ENCODE assay signal across 27 cellular contexts in the genomic region with DNA sequence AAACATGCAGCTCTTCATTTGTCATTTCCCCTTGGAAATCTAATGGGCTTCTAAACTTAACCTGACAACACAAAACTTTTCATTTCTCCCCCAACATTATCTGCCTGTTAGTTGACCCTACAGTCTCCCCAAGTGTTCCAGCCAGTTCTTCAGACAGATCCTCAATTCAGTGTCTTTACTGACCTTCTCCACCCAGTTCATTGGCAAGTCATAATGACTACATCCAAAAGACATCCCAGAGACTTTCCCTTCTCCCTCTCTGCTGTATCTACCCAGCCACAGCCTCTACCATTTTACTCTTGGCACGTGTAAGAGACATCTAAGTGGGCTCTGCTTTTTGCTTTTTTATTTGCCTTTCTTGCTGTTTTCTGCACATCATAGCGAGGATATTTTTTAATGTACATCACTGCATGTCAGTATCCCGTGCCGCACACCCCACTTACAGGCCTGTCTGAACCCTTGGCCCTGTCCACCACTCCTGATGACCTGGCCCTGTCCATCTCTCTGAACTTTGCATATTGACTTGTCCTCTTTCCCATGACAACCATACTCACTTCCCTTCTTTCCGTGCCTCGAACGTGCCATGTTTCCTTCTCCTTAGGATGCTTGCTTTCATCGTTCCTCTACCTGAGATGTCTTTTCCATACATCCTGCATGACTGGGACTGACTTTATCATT.
"Had no signal": no experiment of that assay in that cellular context is flagged by ENCODE, and none has a peak within 500 bp of the region (broad histone marks: within the 10 kb centered on the region; RNA-seq: fewer than 3 reads in every experiment).

No MANE protein-coding gene starts in this region.

- DNase-seq: activated B cell treated with CpG ODN at 0.5 μM for 24 hours; activated CD4-positive, alpha-beta T cell treated with anti-CD3 and anti-CD28 coated beads for 36 hours; activated CD4-positive, alpha-beta T cell treated with anti-CD3 and anti-CD28 coated beads, Interleukin-2, amount 50 U/mL, for 4 hours; activated CD8-positive, alpha-beta memory T cell treated with anti-CD3 and anti-CD28 coated beads for 24 hours; activated CD8-positive, alpha-beta memory T cell treated with anti-CD3 and anti-CD28 coated beads, Interleukin-2, amount 50 U/mL, for 4 hours; activated effector memory CD4-positive, alpha-beta T cell treated with Interleukin-2 at 50 U/mL for 16 hours; activated naive CD4-positive, alpha-beta T cell treated with anti-CD3 and anti-CD28 coated beads for 36 hours; activated naive CD8-positive, alpha-beta T cell treated with anti-CD3 and anti-CD28 coated beads, Interleukin-2, amount 10 ng/mL, durations not matched to agents 7 days and 5 days; activated T-cell treated with anti-CD3 and anti-CD28 coated beads, Interleukin-2, amount 50 U/mL, for 24 hours; amygdala; effector CD4-positive, alpha-beta T cell; head of caudate nucleus; islet precursor cell; left cardiac atrium; lower lobe of right lung; naive thymus-derived CD4-positive, alpha-beta T cell; posterior cingulate gyrus; sigmoid colon; stimulated activated CD4-positive, alpha-beta T cell treated with anti-CD3 and anti-CD28 coated beads, Interleukin-2, amount 100 ng/mL, for 48 hours; stimulated activated CD8-positive, alpha-beta memory T cell treated with anti-CD3 and anti-CD28 coated beads, Interleukin-4, amount 100 ng/mL, for 48 hours; stimulated activated naive B cell treated with anti-CD40 and anti-IgM and Interleukin-4, amounts not matched to agents 10 μg/mL and 1 μg/mL and 100 μg/mL, for 72 hours; T-helper 9 cell; testis; trophoblast cell; uterus had no signal

- H3K4me1 ChIP-seq: gastroesophageal sphincter, lower lobe of right lung, sigmoid colon, testis, uterus had no signal

- H3K4me3 ChIP-seq: gastroesophageal sphincter, lower lobe of right lung, sigmoid colon, testis, uterus had no signal

- H3K27ac ChIP-seq: gastroesophageal sphincter, lower lobe of right lung, sigmoid colon, testis, uterus had no signal

- H3K36me3 ChIP-seq: gastroesophageal sphincter, lower lobe of right lung, sigmoid colon, uterus had no signal

- H3K9me3 ChIP-seq: gastroesophageal sphincter, lower lobe of right lung, sigmoid colon, testis, uterus had no signal

- H3K27me3 ChIP-seq: gastroesophageal sphincter, sigmoid colon, testis, uterus had no signal

- FAIRE-seq: endometrium had no signal

- ATAC-seq: activated CD4-positive, alpha-beta T cell treated with anti-CD3 and anti-CD28 coated beads for 36 hours; gastroesophageal sphincter; left cardiac atrium; lower lobe of right lung; naive thymus-derived CD4-positive, alpha-beta T cell; stimulated activated naive B cell treated with anti-CD40 and anti-IgM and Interleukin-4, amounts not matched to agents 10 μg/mL and 1 μg/mL and 100 μg/mL, for 72 hours had no signal
